Comparison of ENCODE assay signal across 2 cellular contexts in the genomic region with DNA sequence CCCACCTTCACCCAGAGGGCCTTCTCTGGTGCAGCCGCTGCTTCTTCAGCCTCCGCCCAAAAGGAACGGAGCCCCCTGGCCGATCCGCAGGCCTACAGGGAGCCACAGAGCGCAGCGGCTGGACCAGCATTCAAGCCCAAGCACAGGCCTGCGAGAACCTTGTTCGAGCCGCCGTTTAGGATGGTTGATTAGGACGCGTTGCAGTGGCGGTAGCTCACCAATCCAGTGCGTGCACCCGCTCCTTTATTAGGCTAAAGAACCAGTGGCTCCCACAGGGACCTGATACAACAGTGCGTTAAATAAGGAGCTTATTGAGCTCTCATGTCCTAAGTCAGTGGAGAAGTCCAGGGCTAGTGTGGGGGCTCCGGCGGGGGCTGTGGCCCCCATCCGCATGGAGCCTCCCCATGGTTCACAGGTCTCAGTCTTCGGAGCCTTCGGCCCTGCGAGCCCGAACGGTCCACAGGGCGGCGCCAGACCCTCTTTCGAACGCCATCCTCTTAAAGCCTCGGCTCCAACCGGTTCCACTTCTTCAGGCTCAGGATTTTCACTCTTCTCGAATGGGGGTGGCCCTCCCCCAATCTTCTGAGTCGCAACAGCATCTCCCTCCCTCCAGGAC.
TF ChIP-seq lines count a peak whose summit lies in the region.

No MANE protein-coding gene starts in this region.

TF ChIP-seq in IMR-90, 13 proteins besides CTCF, POLR2A, EP300 and RAD21:
- 0 out of 2 replicates have a peak, but pooled peaks have one; percentile 5 for TF ChIP-seq SMC3 (IDR thresholded peaks at IDR 0.05; ENCODE audit: low read depth, low read length)

TF ChIP-seq in HepG2, 621 proteins besides CTCF, POLR2A, EP300 and RAD21:
- TF ChIP-seq STAG1 (CRISPR knock-in tag; IDR thresholded peaks at IDR 0.05) (peak; percentile 53), KDM2A (CRISPR knock-in tag; IDR thresholded peaks at IDR 0.05; ENCODE audit: borderline replicate concordance, low read depth) (peak; percentile 39; the same call in 1 of the 2 replicates)
- TF ChIP-seq, protein P1, sequence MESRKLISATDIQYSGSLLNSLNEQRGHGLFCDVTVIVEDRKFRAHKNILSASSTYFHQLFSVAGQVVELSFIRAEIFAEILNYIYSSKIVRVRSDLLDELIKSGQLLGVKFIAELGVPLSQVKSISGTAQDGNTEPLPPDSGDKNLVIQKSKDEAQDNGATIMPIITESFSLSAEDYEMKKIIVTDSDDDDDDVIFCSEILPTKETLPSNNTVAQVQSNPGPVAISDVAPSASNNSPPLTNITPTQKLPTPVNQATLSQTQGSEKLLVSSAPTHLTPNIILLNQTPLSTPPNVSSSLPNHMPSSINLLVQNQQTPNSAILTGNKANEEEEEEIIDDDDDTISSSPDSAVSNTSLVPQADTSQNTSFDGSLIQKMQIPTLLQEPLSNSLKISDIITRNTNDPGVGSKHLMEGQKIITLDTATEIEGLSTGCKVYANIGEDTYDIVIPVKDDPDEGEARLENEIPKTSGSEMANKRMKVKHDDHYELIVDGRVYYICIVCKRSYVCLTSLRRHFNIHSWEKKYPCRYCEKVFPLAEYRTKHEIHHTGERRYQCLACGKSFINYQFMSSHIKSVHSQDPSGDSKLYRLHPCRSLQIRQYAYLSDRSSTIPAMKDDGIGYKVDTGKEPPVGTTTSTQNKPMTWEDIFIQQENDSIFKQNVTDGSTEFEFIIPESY (CRISPR knock-in tag; IDR thresholded peaks at IDR 0.05) = 0 out of 2 replicates have a peak, but pooled peaks have one; percentile 19
- TF ChIP-seq, protein P2, sequence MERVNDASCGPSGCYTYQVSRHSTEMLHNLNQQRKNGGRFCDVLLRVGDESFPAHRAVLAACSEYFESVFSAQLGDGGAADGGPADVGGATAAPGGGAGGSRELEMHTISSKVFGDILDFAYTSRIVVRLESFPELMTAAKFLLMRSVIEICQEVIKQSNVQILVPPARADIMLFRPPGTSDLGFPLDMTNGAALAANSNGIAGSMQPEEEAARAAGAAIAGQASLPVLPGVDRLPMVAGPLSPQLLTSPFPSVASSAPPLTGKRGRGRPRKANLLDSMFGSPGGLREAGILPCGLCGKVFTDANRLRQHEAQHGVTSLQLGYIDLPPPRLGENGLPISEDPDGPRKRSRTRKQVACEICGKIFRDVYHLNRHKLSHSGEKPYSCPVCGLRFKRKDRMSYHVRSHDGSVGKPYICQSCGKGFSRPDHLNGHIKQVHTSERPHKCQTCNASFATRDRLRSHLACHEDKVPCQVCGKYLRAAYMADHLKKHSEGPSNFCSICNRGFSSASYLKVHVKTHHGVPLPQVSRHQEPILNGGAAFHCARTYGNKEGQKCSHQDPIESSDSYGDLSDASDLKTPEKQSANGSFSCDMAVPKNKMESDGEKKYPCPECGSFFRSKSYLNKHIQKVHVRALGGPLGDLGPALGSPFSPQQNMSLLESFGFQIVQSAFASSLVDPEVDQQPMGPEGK (CRISPR knock-in tag; IDR thresholded peaks at IDR 0.05) = peak; percentile 39; the same call in 1 of the 2 replicates
